In the genomic region with DNA sequence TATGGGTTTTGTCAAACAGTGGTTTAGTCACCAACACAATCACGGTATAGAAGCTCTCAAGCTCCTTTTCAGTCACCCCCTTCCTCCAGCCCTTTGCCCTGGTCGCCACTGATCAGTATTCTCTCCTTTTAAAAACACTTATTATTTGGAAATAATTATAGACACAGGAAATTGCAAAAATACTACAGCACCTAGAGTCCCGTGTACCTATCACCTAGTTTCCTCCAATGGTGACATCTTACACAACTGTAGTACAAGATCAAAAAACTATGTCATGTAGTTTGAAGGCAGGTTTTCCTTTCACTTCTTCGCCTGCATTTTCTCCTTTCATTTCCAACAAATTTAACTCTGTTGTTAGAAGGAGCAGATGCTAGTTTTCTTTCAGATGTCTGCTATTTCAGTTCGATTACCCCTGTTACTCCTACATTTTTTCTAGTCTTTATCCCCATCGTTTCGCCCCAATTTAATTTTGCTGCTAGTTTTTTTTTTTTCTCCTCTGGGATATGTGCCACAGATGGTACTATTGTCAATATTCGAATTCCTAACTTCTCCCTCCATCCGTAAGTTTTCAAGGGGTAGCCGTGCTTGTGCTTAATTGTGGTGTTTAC, we compare ENCODE assay signal across 8 cellular contexts. TPM values are rescaled to one million over a fixed set of nuclear protein-coding genes. Genes with fewer than 3 reads are reported as not detected.
DNase-seq lines count a peak whose midpoint lies in the region; ATAC-seq, FAIRE-seq and TF ChIP-seq lines count a peak whose summit lies in the region.

No MANE protein-coding gene starts in this region.

- peak overlapping the region; percentile 84 to 95 for H3K9ac ChIP-seq in K562 (ENCODE audit: insufficient read depth in 1 of 2, low read depth in 2 of 2, low read length in 2 of 2)

- TF ChIP-seq CTCF in CD4-positive, alpha-beta T cell (IDR thresholded peaks at IDR 0.05) = no peak
- TF ChIP-seq CTCF in K562 (IDR thresholded peaks at IDR 0.05 in 2 of 3, conservative IDR thresholded peaks at IDR 0.05 in 1 of 3; ENCODE audit: insufficient read depth in 2 of 3, low read depth in 1 of 3, low read length in 3 of 3) = no peak
- TF ChIP-seq CTCF in kidney epithelial cell (IDR thresholded peaks at IDR 0.05; ENCODE audit: insufficient read depth, low read length, poor library complexity, severe bottlenecking) = no peak

- no peak for TF ChIP-seq RAD21 in K562 (CRISPR knock-in tag; conservative IDR thresholded peaks at IDR 0.05 in 1 of 2, IDR thresholded peaks at IDR 0.05 in 1 of 2)

- POLR2A ChIA-PET in CD4-positive, alpha-beta T cell (lab: Charles Lee) = interaction anchor here (0.6 to 2.5 kb wide), 8 partner anchors 9 to 669 kb away, joined by 3 to 37 read pairs (median 3); partner anchors contain the start of gene SSBP2
- POLR2A ChIA-PET in K562 (lab: Yijun Ruan, JAX) = interaction anchor here (0.6 to 1.0 kb wide), 4 partner anchors 9 to 440 kb away, joined by 3 to 5 read pairs (median 4); no protein-coding TSS in a partner anchor

- peak overlapping the region; percentile 98 for H3K4me3 Mint-ChIP-seq in CD4-positive, alpha-beta T cell
- H3K4me3 Mint-ChIP-seq in stimulated activated memory B cell treated with anti-CD40 and anti-IgM and Interleukin-4, amounts not matched to agents 10 μg/mL and 1 μg/mL and 100 μg/mL, for 72 hours = peak overlapping the region; percentile 93

- TF ChIP-seq EP300 in K562 (IDR thresholded peaks at IDR 0.05; ENCODE audit: low read length) = no peak; the same call in 1 of the 2 replicates

- no peaks in the 10 kb centered on the region for H3K9me1 ChIP-seq in K562 (ENCODE audit: control insufficient read depth, insufficient read depth, low read length)

- peak; percentile 57 for ATAC-seq in CD4-positive, alpha-beta T cell (ENCODE audit: poor library complexity)
- ATAC-seq in GM19395 (IDR thresholded peaks at IDR 0.05; ENCODE audit: unreplicated experiment) (peak; percentile 32), K562 (peak; percentile 2), GM21526 (IDR thresholded peaks at IDR 0.05; ENCODE audit: low FRiP score, unreplicated experiment) (no peak), HG03025 (IDR thresholded peaks at IDR 0.05; ENCODE audit: low FRiP score, unreplicated experiment) (no peak)
- no peak for ATAC-seq in stimulated activated memory B cell treated with anti-CD40 and anti-IgM and Interleukin-4, amounts not matched to agents 10 μg/mL and 1 μg/mL and 100 μg/mL, for 72 hours

- no peaks in the 10 kb centered on the region for H4K20me1 ChIP-seq in K562 (replicated peaks; ENCODE audit: control insufficient read depth, insufficient read depth, low read length)

- intact Hi-C loops in CD4-positive, alpha-beta T cell (cut with DNase I, micrococcal nuclease) = loop anchor here (2.0 to 10.0 kb wide), 3 partner anchors 220 to 666 kb away; partner anchors contain the start of genes RPS23 (in 1 of the 2), SSBP2 (in 1 of the 2) and ZCCHC9 (in 1 of the 2)
- intact Hi-C loops in K562 (cut with micrococcal nuclease) = loop anchor here (1.0 to 5.0 kb wide), 4 partner anchors 64 to 219 kb away; partner anchors contain the start of gene SSBP2

- WGBS in K562 (ENCODE audit: insufficient coverage, low coverage, missing lambda C conversion rate) = 3% methylated on average over 10 of the region's 10 CpGs

- peaks cover 31% of the 10 kb centered on the region for H3K4me1 Mint-ChIP-seq in CD4-positive, alpha-beta T cell (ENCODE audit: low read depth)
- H3K4me1 Mint-ChIP-seq in stimulated activated memory B cell treated with anti-CD40 and anti-IgM and Interleukin-4, amounts not matched to agents 10 μg/mL and 1 μg/mL and 100 μg/mL, for 72 hours = peaks cover 28% of the 10 kb centered on the region

- in situ Hi-C loops in K562 (cut with MboI) = no loop called here

- peak overlapping the region; percentile 96 for H3K27ac Mint-ChIP-seq in CD4-positive, alpha-beta T cell
- H3K27ac Mint-ChIP-seq in stimulated activated memory B cell treated with anti-CD40 and anti-IgM and Interleukin-4, amounts not matched to agents 10 μg/mL and 1 μg/mL and 100 μg/mL, for 72 hours = peak overlapping the region; percentile 89

- H3K9me3 ChIP-seq in CD4-positive, alpha-beta T cell (ENCODE audit: control insufficient read depth, low read length) = no peaks in the 10 kb centered on the region
- H3K9me3 ChIP-seq in K562 (replicated peaks; ENCODE audit: control insufficient read depth, insufficient read depth, low read depth, low read length) = no peaks in the 10 kb centered on the region

- BruUV-seq in K562 (replicated peaks; lab: Mats Ljungman, UMichigan) = TSS peak; percentile 83

- H3K27me3 Mint-ChIP-seq in CD4-positive, alpha-beta T cell = no peaks in the 10 kb centered on the region
- H3K27me3 Mint-ChIP-seq in stimulated activated memory B cell treated with anti-CD40 and anti-IgM and Interleukin-4, amounts not matched to agents 10 μg/mL and 1 μg/mL and 100 μg/mL, for 72 hours = no peaks in the 10 kb centered on the region

- no peak for TF ChIP-seq POLR2A in K562 (conservative IDR thresholded peaks at IDR 0.05)

- no peaks in the 10 kb centered on the region for H3K27me3 ChIP-seq in CD4-positive, alpha-beta T cell (ENCODE audit: control insufficient read depth, insufficient read depth, low read length)
- H3K27me3 ChIP-seq in K562 (ENCODE audit: control insufficient read depth in 2 of 2, insufficient read depth in 2 of 2, low read length in 2 of 2) = no peaks in the 10 kb centered on the region
- no peaks in the 10 kb centered on the region for H3K27me3 ChIP-seq in kidney epithelial cell (ENCODE audit: control insufficient read depth, insufficient read depth, low read length)

- peaks cover 6% of the 10 kb centered on the region for H3K36me3 Mint-ChIP-seq in CD4-positive, alpha-beta T cell (ENCODE audit: low read depth)
- no peaks in the 10 kb centered on the region for H3K36me3 Mint-ChIP-seq in stimulated activated memory B cell treated with anti-CD40 and anti-IgM and Interleukin-4, amounts not matched to agents 10 μg/mL and 1 μg/mL and 100 μg/mL, for 72 hours

- H3K4me2 ChIP-seq in K562 (ENCODE audit: insufficient read depth, low read length) = peak overlapping the region; percentile 82

- DNase-seq in CD4-positive, alpha-beta T cell = no peak
- DNase-seq in NCI-H748 treated with DMSO at 0.1 percent for 48 hours (lab: John Stamatoyannopoulos, UW) (peak; percentile 42), K562 (ENCODE audit: extremely low read depth in 1 of 4, low spot score in 3 of 4) (peak in 2 of 4 experiments; percentile 34 to 42), kidney epithelial cell (ENCODE audit: low read depth) (no peak)

- peak overlapping the region; percentile 87 for H3K27ac ChIP-seq in CD4-positive, alpha-beta T cell (ENCODE audit: low read depth, low read length)
- peak overlapping the region; percentile 97 for H3K27ac ChIP-seq in K562 (ENCODE audit: extremely low read depth, low read depth, low read length)

- peak; percentile 59 for FAIRE-seq in K562 (lab: Jason Lieb, UNC)

- H2AFZ ChIP-seq in K562 (ENCODE audit: low read depth, low read length) = peak overlapping the region; percentile 90

- no peaks in the 10 kb centered on the region for H3K9me3 Mint-ChIP-seq in CD4-positive, alpha-beta T cell
- H3K9me3 Mint-ChIP-seq in stimulated activated memory B cell treated with anti-CD40 and anti-IgM and Interleukin-4, amounts not matched to agents 10 μg/mL and 1 μg/mL and 100 μg/mL, for 72 hours = no peaks in the 10 kb centered on the region

- CTCF ChIA-PET in CD4-positive, alpha-beta T cell (lab: Charles Lee) = interaction anchor here (0.6 kb wide), 1 partner anchor 398 kb away, joined by 3 read pairs; no protein-coding TSS in a partner anchor
- CTCF ChIA-PET in K562 (lab: Yijun Ruan, JAX; ENCODE audit: low intra/inter-chr PET ratio) = no interaction called here

- peaks cover 8 to 10% of the 10 kb centered on the region in 2 experiments; a peak in 4 of 5 replicates for H3K4me1 ChIP-seq in K562 (replicated peaks in 1 of 2; ENCODE audit: control insufficient read depth in 2 of 2, insufficient read depth in 2 of 2, low read length in 2 of 2)

- H3K36me3 ChIP-seq in K562 (ENCODE audit: control insufficient read depth, insufficient read depth, low read length) (peaks cover under 1% of the 10 kb centered on the region; the same call in 1 of the 3 replicates), kidney epithelial cell (ENCODE audit: control insufficient read depth, insufficient read depth, low read length) (no peaks in the 10 kb centered on the region)

- H3K79me2 ChIP-seq in K562 (ENCODE audit: control insufficient read depth, insufficient read depth, low read length) = peaks cover 32% of the 10 kb centered on the region

- peak overlapping the region; percentile 63 for H3K4me3 ChIP-seq in K562
- H3K4me3 ChIP-seq in kidney epithelial cell (ENCODE audit: low read depth, low read length) = peak overlapping the region; percentile 62

RNA-seq across cellular contexts. Expression of gene ATG10, which starts 0.6 kb away (rescaled TPM):
- total RNA-seq in CD4-positive, alpha-beta T cell = 1 to 10 TPM; 4.7 to 5.3 TPM
- 14.0 and 18.7 TPM in 2 replicates for total RNA-seq in K562 (2011; cell fraction: chromatin; rRNA removed; ENCODE audit: low replicate concordance)
- total RNA-seq in K562 (2011; cell fraction: nucleolus; rRNA removed) = 10.8 and 15.5 TPM in 2 replicates
- 16.6 and 23.2 TPM in 2 replicates for total RNA-seq in K562 (2011; cell fraction: nucleoplasm; rRNA removed)
- total RNA-seq in K562 (2014; rRNA removed) (7.0 and 7.2 TPM in 2 replicates), K562 (2014; rRNA removed; fragmentation: Illumina TruSeq; extraction: Trizol) (12.0 and 13.9 TPM in 2 replicates), K562 (2015; rRNA removed; fragmentation: Illumina TruSeq; extraction: Trizol) (16.4 and 17.1 TPM in 2 replicates), K562 (2021) (11.6 and 12.2 TPM in 2 replicates), kidney epithelial cell (6.4 and 11.4 TPM in 2 replicates)
- polyA plus RNA-seq in K562 (2011; rRNA removed) (11.9 and 16.0 TPM in 2 replicates), K562 (2014; fragmentation: Illumina TruSeq; extraction: Trizol) (18.8 and 19.4 TPM in 2 replicates), K562 (2014; fragmentation: Nextera tagmentation; extraction: Ambion mirVana) (10 to 100 TPM; 14.6 to 15.0 TPM), K562 (2014; rRNA removed) (7.9 and 10.6 TPM in 2 replicates)
- polyA plus RNA-seq in K562 (2011; cell fraction: cytosol; rRNA removed) = 4.1 and 8.5 TPM in 2 replicates
- polyA plus RNA-seq in K562 (2011; cell fraction: nucleus; rRNA removed) = 4.6 and 4.9 TPM in 2 replicates
- 17.2 and 19.5 TPM in 2 replicates for polyA plus RNA-seq in K562 (2012)
- 21.6 and 23.8 TPM in 2 replicates for polyA minus RNA-seq in K562 (2011; rRNA and poly(A)+ RNA removed)
- polyA minus RNA-seq in K562 (2011; cell fraction: cytosol; rRNA and poly(A)+ RNA removed) = 7.3 and 14.2 TPM in 2 replicates
- polyA minus RNA-seq in K562 (2011; cell fraction: nucleus; rRNA and poly(A)+ RNA removed) = 25.7 and 34.7 TPM in 2 replicates

Comparison
In these comparisons a context has a peak if more than half of its experiments do, and no peak if none do; other contexts are left out.
1. ATAC-seq: peak in CD4-positive, alpha-beta T cell (single experiment), GM19395 (single experiment) and K562 (single experiment); none in stimulated activated memory B cell treated with anti-CD40 and anti-IgM and Interleukin-4, amounts not matched to agents 10 μg/mL and 1 μg/mL and 100 μg/mL, for 72 hours (single experiment), GM21526 (single experiment) and HG03025 (single experiment).